1 cellular context compared by ENCODE assay signal in the genomic region with DNA sequence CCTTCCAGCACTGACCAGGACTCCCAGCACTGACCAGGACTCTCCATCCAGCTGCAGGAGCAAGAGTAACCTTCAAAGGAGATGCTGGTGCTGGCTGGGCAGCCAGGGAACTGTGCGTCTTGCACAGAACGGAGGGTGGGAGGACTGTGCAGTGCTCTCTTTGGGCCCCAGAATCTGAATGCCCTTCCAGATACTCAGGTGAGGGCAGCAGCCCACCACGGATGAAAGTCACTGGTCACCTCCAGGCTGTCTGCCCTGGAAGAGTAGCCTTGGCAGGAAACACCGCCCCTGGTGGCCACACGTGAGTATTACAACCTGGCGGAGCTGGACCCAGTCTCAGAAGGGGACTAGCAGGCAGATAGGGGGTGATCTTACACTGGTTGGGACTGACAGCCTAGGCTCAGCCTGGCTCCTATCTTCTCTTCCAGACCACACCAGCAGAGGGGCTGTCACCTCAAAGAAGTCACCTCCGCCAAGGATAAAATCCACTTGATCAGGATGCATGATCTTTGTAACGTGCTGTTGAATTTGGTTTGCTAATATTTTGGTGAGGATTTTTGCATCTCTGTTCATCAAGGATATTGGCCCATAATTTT.
A peak's percentile ranks its signal among the peaks of the same experiment; 100 is the strongest.
TF ChIP-seq lines count a peak whose summit lies in the region.

No MANE protein-coding gene starts in this region.

TF ChIP-seq in HepG2, 621 proteins besides CTCF, POLR2A, EP300 and RAD21 (continued from another document and continues in another):
- TF ChIP-seq, protein P1, sequence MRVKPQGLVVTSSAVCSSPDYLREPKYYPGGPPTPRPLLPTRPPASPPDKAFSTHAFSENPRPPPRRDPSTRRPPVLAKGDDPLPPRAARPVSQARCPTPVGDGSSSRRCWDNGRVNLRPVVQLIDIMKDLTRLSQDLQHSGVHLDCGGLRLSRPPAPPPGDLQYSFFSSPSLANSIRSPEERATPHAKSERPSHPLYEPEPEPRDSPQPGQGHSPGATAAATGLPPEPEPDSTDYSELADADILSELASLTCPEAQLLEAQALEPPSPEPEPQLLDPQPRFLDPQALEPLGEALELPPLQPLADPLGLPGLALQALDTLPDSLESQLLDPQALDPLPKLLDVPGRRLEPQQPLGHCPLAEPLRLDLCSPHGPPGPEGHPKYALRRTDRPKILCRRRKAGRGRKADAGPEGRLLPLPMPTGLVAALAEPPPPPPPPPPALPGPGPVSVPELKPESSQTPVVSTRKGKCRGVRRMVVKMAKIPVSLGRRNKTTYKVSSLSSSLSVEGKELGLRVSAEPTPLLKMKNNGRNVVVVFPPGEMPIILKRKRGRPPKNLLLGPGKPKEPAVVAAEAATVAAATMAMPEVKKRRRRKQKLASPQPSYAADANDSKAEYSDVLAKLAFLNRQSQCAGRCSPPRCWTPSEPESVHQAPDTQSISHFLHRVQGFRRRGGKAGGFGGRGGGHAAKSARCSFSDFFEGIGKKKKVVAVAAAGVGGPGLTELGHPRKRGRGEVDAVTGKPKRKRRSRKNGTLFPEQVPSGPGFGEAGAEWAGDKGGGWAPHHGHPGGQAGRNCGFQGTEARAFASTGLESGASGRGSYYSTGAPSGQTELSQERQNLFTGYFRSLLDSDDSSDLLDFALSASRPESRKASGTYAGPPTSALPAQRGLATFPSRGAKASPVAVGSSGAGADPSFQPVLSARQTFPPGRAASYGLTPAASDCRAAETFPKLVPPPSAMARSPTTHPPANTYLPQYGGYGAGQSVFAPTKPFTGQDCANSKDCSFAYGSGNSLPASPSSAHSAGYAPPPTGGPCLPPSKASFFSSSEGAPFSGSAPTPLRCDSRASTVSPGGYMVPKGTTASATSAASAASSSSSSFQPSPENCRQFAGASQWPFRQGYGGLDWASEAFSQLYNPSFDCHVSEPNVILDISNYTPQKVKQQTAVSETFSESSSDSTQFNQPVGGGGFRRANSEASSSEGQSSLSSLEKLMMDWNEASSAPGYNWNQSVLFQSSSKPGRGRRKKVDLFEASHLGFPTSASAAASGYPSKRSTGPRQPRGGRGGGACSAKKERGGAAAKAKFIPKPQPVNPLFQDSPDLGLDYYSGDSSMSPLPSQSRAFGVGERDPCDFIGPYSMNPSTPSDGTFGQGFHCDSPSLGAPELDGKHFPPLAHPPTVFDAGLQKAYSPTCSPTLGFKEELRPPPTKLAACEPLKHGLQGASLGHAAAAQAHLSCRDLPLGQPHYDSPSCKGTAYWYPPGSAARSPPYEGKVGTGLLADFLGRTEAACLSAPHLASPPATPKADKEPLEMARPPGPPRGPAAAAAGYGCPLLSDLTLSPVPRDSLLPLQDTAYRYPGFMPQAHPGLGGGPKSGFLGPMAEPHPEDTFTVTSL (CRISPR knock-in tag; IDR thresholded peaks at IDR 0.05; ENCODE audit: borderline replicate concordance) = no peak
- TF ChIP-seq AHR (CRISPR knock-in tag; IDR thresholded peaks at IDR 0.05) (0 out of 2 replicates have a peak, but pooled peaks have one; percentile 55), KAT8 (CRISPR knock-in tag; IDR thresholded peaks at IDR 0.05) (0 out of 2 replicates have a peak, but pooled peaks have one; percentile 25), NCOA1 (CRISPR knock-in tag; IDR thresholded peaks at IDR 0.05) (no peak), BRD4 (CRISPR knock-in tag; IDR thresholded peaks at IDR 0.05) (no peak), MIXL1 (CRISPR knock-in tag; IDR thresholded peaks at IDR 0.05) (peak; percentile 78), SATB2 (CRISPR knock-in tag; IDR thresholded peaks at IDR 0.05) (no peak), ZC3H4 (CRISPR knock-in tag; IDR thresholded peaks at IDR 0.05; ENCODE audit: borderline replicate concordance) (0 out of 2 replicates have a peak, but pooled peaks have one; percentile 48), TCF12 (IDR thresholded peaks at IDR 0.05) (no peak), TCF12 (CRISPR knock-in tag; IDR thresholded peaks at IDR 0.05) (no peak), ZZZ3 (CRISPR knock-in tag; IDR thresholded peaks at IDR 0.05; ENCODE audit: borderline replicate concordance) (0 out of 2 replicates have a peak, but pooled peaks have one; percentile 13), ZNF10 (CRISPR knock-in tag; IDR thresholded peaks at IDR 0.05; ENCODE audit: borderline replicate concordance, low read depth) (no peak), ZNF282 (IDR thresholded peaks at IDR 0.05; ENCODE audit: partially characterized antibody) (no peak), ZSCAN25 (CRISPR knock-in tag; IDR thresholded peaks at IDR 0.05) (peak; percentile 58; the same call in 1 of the 2 replicates), SIX1 (CRISPR knock-in tag; IDR thresholded peaks at IDR 0.05; ENCODE audit: borderline replicate concordance) (no peak), HIVEP1 (CRISPR knock-in tag; IDR thresholded peaks at IDR 0.05) (no peak), ZNF260 (CRISPR knock-in tag; IDR thresholded peaks at IDR 0.05; ENCODE audit: borderline replicate concordance, low read depth) (no peak), PLRG1 (conservative IDR thresholded peaks at IDR 0.05) (no peak)
- TF ChIP-seq, protein P2, sequence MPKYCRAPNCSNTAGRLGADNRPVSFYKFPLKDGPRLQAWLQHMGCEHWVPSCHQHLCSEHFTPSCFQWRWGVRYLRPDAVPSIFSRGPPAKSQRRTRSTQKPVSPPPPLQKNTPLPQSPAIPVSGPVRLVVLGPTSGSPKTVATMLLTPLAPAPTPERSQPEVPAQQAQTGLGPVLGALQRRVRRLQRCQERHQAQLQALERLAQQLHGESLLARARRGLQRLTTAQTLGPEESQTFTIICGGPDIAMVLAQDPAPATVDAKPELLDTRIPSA (CRISPR knock-in tag; IDR thresholded peaks at IDR 0.05; ENCODE audit: borderline replicate concordance) = no peak
- TF ChIP-seq, protein P3, sequence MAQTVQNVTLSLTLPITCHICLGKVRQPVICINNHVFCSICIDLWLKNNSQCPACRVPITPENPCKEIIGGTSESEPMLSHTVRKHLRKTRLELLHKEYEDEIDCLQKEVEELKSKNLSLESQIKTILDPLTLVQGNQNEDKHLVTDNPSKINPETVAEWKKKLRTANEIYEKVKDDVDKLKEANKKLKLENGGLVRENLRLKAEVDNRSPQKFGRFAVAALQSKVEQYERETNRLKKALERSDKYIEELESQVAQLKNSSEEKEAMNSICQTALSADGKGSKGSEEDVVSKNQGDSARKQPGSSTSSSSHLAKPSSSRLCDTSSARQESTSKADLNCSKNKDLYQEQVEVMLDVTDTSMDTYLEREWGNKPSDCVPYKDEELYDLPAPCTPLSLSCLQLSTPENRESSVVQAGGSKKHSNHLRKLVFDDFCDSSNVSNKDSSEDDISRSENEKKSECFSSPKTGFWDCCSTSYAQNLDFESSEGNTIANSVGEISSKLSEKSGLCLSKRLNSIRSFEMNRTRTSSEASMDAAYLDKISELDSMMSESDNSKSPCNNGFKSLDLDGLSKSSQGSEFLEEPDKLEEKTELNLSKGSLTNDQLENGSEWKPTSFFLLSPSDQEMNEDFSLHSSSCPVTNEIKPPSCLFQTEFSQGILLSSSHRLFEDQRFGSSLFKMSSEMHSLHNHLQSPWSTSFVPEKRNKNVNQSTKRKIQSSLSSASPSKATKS (CRISPR knock-in tag; IDR thresholded peaks at IDR 0.05) = no peak
- TF ChIP-seq, protein P4, sequence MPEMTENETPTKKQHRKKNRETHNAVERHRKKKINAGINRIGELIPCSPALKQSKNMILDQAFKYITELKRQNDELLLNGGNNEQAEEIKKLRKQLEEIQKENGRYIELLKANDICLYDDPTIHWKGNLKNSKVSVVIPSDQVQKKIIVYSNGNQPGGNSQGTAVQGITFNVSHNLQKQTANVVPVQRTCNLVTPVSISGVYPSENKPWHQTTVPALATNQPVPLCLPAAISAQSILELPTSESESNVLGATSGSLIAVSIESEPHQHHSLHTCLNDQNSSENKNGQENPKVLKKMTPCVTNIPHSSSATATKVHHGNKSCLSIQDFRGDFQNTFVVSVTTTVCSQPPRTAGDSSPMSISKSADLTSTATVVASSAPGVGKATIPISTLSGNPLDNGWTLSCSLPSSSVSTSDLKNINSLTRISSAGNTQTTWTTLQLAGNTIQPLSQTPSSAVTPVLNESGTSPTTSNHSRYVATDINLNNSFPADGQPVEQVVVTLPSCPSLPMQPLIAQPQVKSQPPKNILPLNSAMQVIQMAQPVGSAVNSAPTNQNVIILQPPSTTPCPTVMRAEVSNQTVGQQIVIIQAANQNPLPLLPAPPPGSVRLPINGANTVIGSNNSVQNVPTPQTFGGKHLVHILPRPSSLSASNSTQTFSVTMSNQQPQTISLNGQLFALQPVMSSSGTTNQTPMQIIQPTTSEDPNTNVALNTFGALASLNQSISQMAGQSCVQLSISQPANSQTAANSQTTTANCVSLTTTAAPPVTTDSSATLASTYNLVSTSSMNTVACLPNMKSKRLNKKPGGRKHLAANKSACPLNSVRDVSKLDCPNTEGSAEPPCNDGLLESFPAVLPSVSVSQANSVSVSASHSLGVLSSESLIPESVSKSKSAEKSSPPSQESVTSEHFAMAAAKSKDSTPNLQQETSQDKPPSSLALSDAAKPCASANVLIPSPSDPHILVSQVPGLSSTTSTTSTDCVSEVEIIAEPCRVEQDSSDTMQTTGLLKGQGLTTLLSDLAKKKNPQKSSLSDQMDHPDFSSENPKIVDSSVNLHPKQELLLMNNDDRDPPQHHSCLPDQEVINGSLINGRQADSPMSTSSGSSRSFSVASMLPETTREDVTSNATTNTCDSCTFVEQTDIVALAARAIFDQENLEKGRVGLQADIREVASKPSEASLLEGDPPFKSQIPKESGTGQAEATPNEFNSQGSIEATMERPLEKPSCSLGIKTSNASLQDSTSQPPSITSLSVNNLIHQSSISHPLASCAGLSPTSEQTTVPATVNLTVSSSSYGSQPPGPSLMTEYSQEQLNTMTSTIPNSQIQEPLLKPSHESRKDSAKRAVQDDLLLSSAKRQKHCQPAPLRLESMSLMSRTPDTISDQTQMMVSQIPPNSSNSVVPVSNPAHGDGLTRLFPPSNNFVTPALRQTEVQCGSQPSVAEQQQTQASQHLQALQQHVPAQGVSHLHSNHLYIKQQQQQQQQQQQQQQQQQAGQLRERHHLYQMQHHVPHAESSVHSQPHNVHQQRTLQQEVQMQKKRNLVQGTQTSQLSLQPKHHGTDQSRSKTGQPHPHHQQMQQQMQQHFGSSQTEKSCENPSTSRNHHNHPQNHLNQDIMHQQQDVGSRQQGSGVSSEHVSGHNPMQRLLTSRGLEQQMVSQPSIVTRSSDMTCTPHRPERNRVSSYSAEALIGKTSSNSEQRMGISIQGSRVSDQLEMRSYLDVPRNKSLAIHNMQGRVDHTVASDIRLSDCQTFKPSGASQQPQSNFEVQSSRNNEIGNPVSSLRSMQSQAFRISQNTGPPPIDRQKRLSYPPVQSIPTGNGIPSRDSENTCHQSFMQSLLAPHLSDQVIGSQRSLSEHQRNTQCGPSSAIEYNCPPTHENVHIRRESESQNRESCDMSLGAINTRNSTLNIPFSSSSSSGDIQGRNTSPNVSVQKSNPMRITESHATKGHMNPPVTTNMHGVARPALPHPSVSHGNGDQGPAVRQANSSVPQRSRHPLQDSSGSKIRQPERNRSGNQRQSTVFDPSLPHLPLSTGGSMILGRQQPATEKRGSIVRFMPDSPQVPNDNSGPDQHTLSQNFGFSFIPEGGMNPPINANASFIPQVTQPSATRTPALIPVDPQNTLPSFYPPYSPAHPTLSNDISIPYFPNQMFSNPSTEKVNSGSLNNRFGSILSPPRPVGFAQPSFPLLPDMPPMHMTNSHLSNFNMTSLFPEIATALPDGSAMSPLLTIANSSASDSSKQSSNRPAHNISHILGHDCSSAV (CRISPR knock-in tag; IDR thresholded peaks at IDR 0.05; ENCODE audit: borderline replicate concordance) = 0 out of 2 replicates have a peak, but pooled peaks have one; percentile 53
- TF ChIP-seq, protein P5, sequence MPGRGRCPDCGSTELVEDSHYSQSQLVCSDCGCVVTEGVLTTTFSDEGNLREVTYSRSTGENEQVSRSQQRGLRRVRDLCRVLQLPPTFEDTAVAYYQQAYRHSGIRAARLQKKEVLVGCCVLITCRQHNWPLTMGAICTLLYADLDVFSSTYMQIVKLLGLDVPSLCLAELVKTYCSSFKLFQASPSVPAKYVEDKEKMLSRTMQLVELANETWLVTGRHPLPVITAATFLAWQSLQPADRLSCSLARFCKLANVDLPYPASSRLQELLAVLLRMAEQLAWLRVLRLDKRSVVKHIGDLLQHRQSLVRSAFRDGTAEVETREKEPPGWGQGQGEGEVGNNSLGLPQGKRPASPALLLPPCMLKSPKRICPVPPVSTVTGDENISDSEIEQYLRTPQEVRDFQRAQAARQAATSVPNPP (CRISPR knock-in tag; IDR thresholded peaks at IDR 0.05) = no peak
- TF ChIP-seq, protein P6, sequence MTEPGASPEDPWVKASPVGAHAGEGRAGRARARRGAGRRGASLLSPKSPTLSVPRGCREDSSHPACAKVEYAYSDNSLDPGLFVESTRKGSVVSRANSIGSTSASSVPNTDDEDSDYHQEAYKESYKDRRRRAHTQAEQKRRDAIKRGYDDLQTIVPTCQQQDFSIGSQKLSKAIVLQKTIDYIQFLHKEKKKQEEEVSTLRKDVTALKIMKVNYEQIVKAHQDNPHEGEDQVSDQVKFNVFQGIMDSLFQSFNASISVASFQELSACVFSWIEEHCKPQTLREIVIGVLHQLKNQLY (CRISPR knock-in tag; IDR thresholded peaks at IDR 0.05) = peak; percentile 40; the same call in 1 of the 2 replicates
- TF ChIP-seq, protein P7, sequence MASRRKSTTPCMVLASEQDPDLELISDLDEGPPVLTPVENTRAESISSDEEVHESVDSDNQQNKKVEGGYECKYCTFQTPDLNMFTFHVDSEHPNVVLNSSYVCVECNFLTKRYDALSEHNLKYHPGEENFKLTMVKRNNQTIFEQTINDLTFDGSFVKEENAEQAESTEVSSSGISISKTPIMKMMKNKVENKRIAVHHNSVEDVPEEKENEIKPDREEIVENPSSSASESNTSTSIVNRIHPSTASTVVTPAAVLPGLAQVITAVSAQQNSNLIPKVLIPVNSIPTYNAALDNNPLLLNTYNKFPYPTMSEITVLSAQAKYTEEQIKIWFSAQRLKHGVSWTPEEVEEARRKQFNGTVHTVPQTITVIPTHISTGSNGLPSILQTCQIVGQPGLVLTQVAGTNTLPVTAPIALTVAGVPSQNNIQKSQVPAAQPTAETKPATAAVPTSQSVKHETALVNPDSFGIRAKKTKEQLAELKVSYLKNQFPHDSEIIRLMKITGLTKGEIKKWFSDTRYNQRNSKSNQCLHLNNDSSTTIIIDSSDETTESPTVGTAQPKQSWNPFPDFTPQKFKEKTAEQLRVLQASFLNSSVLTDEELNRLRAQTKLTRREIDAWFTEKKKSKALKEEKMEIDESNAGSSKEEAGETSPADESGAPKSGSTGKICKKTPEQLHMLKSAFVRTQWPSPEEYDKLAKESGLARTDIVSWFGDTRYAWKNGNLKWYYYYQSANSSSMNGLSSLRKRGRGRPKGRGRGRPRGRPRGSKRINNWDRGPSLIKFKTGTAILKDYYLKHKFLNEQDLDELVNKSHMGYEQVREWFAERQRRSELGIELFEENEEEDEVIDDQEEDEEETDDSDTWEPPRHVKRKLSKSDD (CRISPR knock-in tag; IDR thresholded peaks at IDR 0.05; ENCODE audit: low read depth) = no peak
- TF ChIP-seq, protein P8, sequence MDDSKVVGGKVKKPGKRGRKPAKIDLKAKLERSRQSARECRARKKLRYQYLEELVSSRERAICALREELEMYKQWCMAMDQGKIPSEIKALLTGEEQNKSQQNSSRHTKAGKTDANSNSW (CRISPR knock-in tag; IDR thresholded peaks at IDR 0.05; ENCODE audit: borderline replicate concordance) = no peak
